ENCODE assay signal across 10 cellular contexts in the genomic region with DNA sequence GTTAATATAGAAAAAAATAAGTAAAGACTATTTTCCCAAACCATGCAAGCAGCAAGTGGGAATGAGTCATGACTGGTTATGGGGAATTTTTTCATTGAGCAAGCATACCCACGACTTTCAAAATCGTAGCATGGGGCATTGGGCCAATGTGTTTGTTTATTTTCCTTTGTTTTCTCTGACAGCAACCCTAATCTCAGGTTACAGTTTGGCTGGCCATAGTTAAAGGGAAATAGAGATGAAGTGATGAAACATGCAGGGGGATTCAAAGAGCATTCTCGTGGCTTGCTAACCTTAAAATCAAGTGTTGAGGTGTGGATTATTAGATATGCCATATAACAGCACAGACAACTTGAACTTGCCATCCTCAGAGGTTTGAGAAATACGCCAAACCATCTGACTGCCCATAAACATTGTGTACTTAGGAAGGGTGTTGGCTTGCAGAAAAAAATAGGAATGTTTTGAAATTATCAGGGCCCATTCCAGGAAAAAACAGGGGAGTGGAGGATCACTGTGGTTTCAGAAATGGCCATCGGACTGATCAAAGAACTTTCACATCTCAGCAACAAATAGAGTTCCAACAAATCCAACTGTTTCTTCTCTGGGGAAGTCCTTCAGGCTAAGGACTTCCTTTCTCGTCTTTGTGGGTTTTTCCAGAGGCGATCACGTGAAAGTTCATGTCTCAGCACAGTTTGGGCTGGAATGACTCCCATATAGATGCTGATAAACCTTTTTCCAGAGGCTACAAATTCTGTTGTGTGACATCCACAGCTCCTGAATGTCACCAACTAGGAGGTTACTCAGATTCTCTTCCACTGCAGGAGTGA.
A peak's percentile ranks its signal among the peaks of the same experiment; 100 is the strongest.
DNase-seq lines count a peak whose midpoint lies in the region; ATAC-seq, FAIRE-seq and TF ChIP-seq lines count a peak whose summit lies in the region.
"Had no signal": no experiment of that assay in that cellular context is flagged by ENCODE, and none has a peak within 500 bp of the region (broad histone marks: within the 10 kb centered on the region; RNA-seq: fewer than 3 reads in every experiment).

No MANE protein-coding gene starts in this region.

- peaks cover 50% of the 10 kb centered on the region for H3K4me1 Mint-ChIP-seq in activated T-cell treated with anti-CD3 and anti-CD28 coated beads, Interleukin-2, amount 50 U/mL, for 24 hours (ENCODE audit: low read depth)
- peaks cover 40% of the 10 kb centered on the region for H3K4me1 Mint-ChIP-seq in activated T-helper 1 cell treated with anti-CD3 and anti-CD28 coated beads, Interleukin-12 subunit alpha, Interleukin-12 subunit beta, Interleukin-2, Interleukin-4 antibody, amounts not matched to agents 30 ng/mL and 10 ng/mL and 1 ng/mL, durations not matched to agents 14 hours and 24 hours and 36 hours (ENCODE audit: low read depth)
- H3K4me1 Mint-ChIP-seq in neural progenitor cell = no peaks in the 10 kb centered on the region

- no peak for DNase-seq in activated T-cell treated with anti-CD3 and anti-CD28 coated beads, Interleukin-2, amount 50 U/mL, for 24 hours
- DNase-seq in activated T-cell treated with anti-CD3 and anti-CD28 coated beads for 4 hours (no peak), kidney glomerular epithelial cell (lab: John Stamatoyannopoulos, UW) (peak; percentile 97), urothelium cell line (ENCODE audit: low spot score) (peak; percentile 69), ecto neural progenitor cell (ENCODE audit: low spot score) (no peak), neural progenitor cell (ENCODE audit: low spot score) (no peak)
- no peak for DNase-seq in activated T-helper 1 cell treated with anti-CD3 and anti-CD28 coated beads, Interleukin-12 subunit alpha, Interleukin-12 subunit beta, Interleukin-2, Interleukin-4 antibody, amounts not matched to agents 30 ng/mL and 10 ng/mL and 1 ng/mL, durations not matched to agents 14 hours and 24 hours and 36 hours (ENCODE audit: low spot score)

- no peaks in the 10 kb centered on the region for H3K27me3 ChIP-seq in neural progenitor cell

- no peak for FAIRE-seq in urothelium cell line (lab: Jason Lieb, UNC)
- FAIRE-seq: G401.6 had no signal

- no peak for TF ChIP-seq CTCF in neural progenitor cell (IDR thresholded peaks at IDR 0.05)

- no peaks in the 10 kb centered on the region for H3K36me3 ChIP-seq in neural progenitor cell

- no peaks in the 10 kb centered on the region for H3F3A ChIP-seq in neural progenitor cell (ENCODE audit: low read depth)

- no peaks in the 10 kb centered on the region for H3K9me3 ChIP-seq in neural progenitor cell (ENCODE audit: low read depth)

- no peak for ATAC-seq in HG02884 (IDR thresholded peaks at IDR 0.05; ENCODE audit: unreplicated experiment)

- H3K4me3 ChIP-seq in neural progenitor cell = no peak overlapping the region

- no peaks in the 10 kb centered on the region for H3K9me3 Mint-ChIP-seq in activated T-cell treated with anti-CD3 and anti-CD28 coated beads, Interleukin-2, amount 50 U/mL, for 24 hours
- H3K9me3 Mint-ChIP-seq in activated T-helper 1 cell treated with anti-CD3 and anti-CD28 coated beads, Interleukin-12 subunit alpha, Interleukin-12 subunit beta, Interleukin-2, Interleukin-4 antibody, amounts not matched to agents 30 ng/mL and 10 ng/mL and 1 ng/mL, durations not matched to agents 14 hours and 24 hours and 36 hours = no peaks in the 10 kb centered on the region
- no peaks in the 10 kb centered on the region for H3K9me3 Mint-ChIP-seq in neural progenitor cell

- no peaks in the 10 kb centered on the region for H3K79me2 ChIP-seq in neural progenitor cell (ENCODE audit: low read depth)

- H4K20me1 ChIP-seq in neural progenitor cell (ENCODE audit: low read depth) = no peaks in the 10 kb centered on the region

- no peak overlapping the region for H3K27ac ChIP-seq in neural progenitor cell

- peak overlapping the region; percentile 4 for H3K27ac Mint-ChIP-seq in activated T-cell treated with anti-CD3 and anti-CD28 coated beads, Interleukin-2, amount 50 U/mL, for 24 hours
- peak overlapping the region; percentile 70 for H3K27ac Mint-ChIP-seq in activated T-helper 1 cell treated with anti-CD3 and anti-CD28 coated beads, Interleukin-12 subunit alpha, Interleukin-12 subunit beta, Interleukin-2, Interleukin-4 antibody, amounts not matched to agents 30 ng/mL and 10 ng/mL and 1 ng/mL, durations not matched to agents 14 hours and 24 hours and 36 hours
- no peak overlapping the region for H3K27ac Mint-ChIP-seq in neural progenitor cell
- H3K27ac Mint-ChIP-seq: T-helper 1 cell treated with Interleukin-12 subunit alpha and Interleukin-12 subunit beta and Interleukin-4 antibody, amounts not matched to agents 30 μg/mL and 1 μg/mL, for 36 hours had no signal

- H2AFZ ChIP-seq in neural progenitor cell (replicated peaks) = no peak overlapping the region

- H3K36me3 Mint-ChIP-seq in activated T-cell treated with anti-CD3 and anti-CD28 coated beads, Interleukin-2, amount 50 U/mL, for 24 hours (ENCODE audit: low read depth) = no peaks in the 10 kb centered on the region
- peaks cover 11% of the 10 kb centered on the region for H3K36me3 Mint-ChIP-seq in activated T-helper 1 cell treated with anti-CD3 and anti-CD28 coated beads, Interleukin-12 subunit alpha, Interleukin-12 subunit beta, Interleukin-2, Interleukin-4 antibody, amounts not matched to agents 30 ng/mL and 10 ng/mL and 1 ng/mL, durations not matched to agents 14 hours and 24 hours and 36 hours (ENCODE audit: low read depth)
- H3K36me3 Mint-ChIP-seq in neural progenitor cell = no peaks in the 10 kb centered on the region

- H3K27me3 Mint-ChIP-seq in activated T-cell treated with anti-CD3 and anti-CD28 coated beads, Interleukin-2, amount 50 U/mL, for 24 hours = no peaks in the 10 kb centered on the region
- H3K27me3 Mint-ChIP-seq in activated T-helper 1 cell treated with anti-CD3 and anti-CD28 coated beads, Interleukin-12 subunit alpha, Interleukin-12 subunit beta, Interleukin-2, Interleukin-4 antibody, amounts not matched to agents 30 ng/mL and 10 ng/mL and 1 ng/mL, durations not matched to agents 14 hours and 24 hours and 36 hours (ENCODE audit: insufficient read depth) = peaks cover 2% of the 10 kb centered on the region
- peaks cover 2% of the 10 kb centered on the region for H3K27me3 Mint-ChIP-seq in neural progenitor cell (ENCODE audit: insufficient read depth, low read depth)

- H3K4me1 ChIP-seq in neural progenitor cell = no peaks in the 10 kb centered on the region

- intact Hi-C loops in activated T-helper 1 cell treated with anti-CD3 and anti-CD28 coated beads, Interleukin-12 subunit alpha, Interleukin-12 subunit beta, Interleukin-2, Interleukin-4 antibody, amounts not matched to agents 30 ng/mL and 10 ng/mL and 1 ng/mL, durations not matched to agents 14 hours and 24 hours and 36 hours (cut with micrococcal nuclease) = loop anchor here (1.0 to 2.0 kb wide), 3 partner anchors 11 to 90 kb away; no protein-coding TSS in a partner anchor

- H3K9ac ChIP-seq in neural progenitor cell = no peak overlapping the region

- H3K4me2 ChIP-seq in neural progenitor cell = no peak overlapping the region

- H3K4me3 Mint-ChIP-seq in activated T-cell treated with anti-CD3 and anti-CD28 coated beads, Interleukin-2, amount 50 U/mL, for 24 hours = no peak overlapping the region
- H3K4me3 Mint-ChIP-seq in activated T-helper 1 cell treated with anti-CD3 and anti-CD28 coated beads, Interleukin-12 subunit alpha, Interleukin-12 subunit beta, Interleukin-2, Interleukin-4 antibody, amounts not matched to agents 30 ng/mL and 10 ng/mL and 1 ng/mL, durations not matched to agents 14 hours and 24 hours and 36 hours = peak overlapping the region; percentile 6
- no peak overlapping the region for H3K4me3 Mint-ChIP-seq in neural progenitor cell
- H3K4me3 Mint-ChIP-seq: T-helper 1 cell treated with Interleukin-12 subunit alpha and Interleukin-12 subunit beta and Interleukin-4 antibody, amounts not matched to agents 30 μg/mL and 1 μg/mL, for 36 hours had no signal

Comparison
In these comparisons a context has a peak if more than half of its experiments do, and no peak if none do; other contexts are left out.
1. DNase-seq: peak in kidney glomerular epithelial cell (single experiment) and urothelium cell line (single experiment); none in activated T-cell treated with anti-CD3 and anti-CD28 coated beads, Interleukin-2, amount 50 U/mL, for 24 hours (single experiment), activated T-cell treated with anti-CD3 and anti-CD28 coated beads for 4 hours (single experiment), activated T-helper 1 cell treated with anti-CD3 and anti-CD28 coated beads, Interleukin-12 subunit alpha, Interleukin-12 subunit beta, Interleukin-2, Interleukin-4 antibody, amounts not matched to agents 30 ng/mL and 10 ng/mL and 1 ng/mL, durations not matched to agents 14 hours and 24 hours and 36 hours (single experiment), ecto neural progenitor cell (single experiment) and neural progenitor cell (single experiment).